Comparison of ENCODE assay signal across 15 cellular contexts in the genomic region with DNA sequence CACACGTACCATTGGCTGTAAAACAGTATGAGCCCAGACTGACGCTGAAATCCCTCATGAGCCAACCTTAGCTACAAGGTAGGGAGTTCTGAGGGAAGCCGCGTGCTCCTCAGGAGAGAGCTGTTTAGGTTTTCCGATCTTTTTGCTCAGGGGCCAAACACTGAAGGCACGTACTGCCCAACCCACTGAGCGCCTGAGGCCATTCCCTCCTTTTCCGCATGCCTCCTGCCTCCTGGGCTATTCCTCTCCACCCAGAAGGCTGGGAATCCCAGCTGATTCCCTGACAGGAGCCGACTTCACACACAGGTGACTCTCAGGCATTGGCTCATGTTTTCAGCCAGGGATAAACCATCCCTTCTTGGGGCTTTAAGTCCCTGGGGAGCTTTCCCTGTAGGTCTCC. TPM values are rescaled to one million over a fixed set of nuclear protein-coding genes. Genes with fewer than 3 reads are reported as not detected.
DNase-seq lines count a peak whose midpoint lies in the region; ATAC-seq and TF ChIP-seq lines count a peak whose summit lies in the region.
"Had no signal": no experiment of that assay in that cellular context is flagged by ENCODE, and none has a peak within 500 bp of the region (broad histone marks: within the 10 kb centered on the region; RNA-seq: fewer than 3 reads in every experiment).

No MANE protein-coding gene starts in this region.

- no peaks in the 10 kb centered on the region for H3K9me3 Mint-ChIP-seq in activated CD4-positive, alpha-beta T cell treated with anti-CD3 and anti-CD28 coated beads, Interleukin-2, amount 10 ng/mL, durations not matched to agents 7 days and 5 days
- H3K9me3 Mint-ChIP-seq: GM23338, H9 had no signal

- ATAC-seq in RWPE2 (ENCODE audit: low read depth) (0 out of 3 replicates have a peak, but pooled peaks have one; percentile 13), GM18861 (IDR thresholded peaks at IDR 0.05; ENCODE audit: unreplicated experiment) (no peak), GM18517 (IDR thresholded peaks at IDR 0.05; ENCODE audit: unreplicated experiment) (no peak)
- ATAC-seq: GM23338, HCT116 had no signal

- H3K36me3 Mint-ChIP-seq in activated CD4-positive, alpha-beta T cell treated with anti-CD3 and anti-CD28 coated beads, Interleukin-2, amount 10 ng/mL, durations not matched to agents 7 days and 5 days (ENCODE audit: low read depth) = peaks cover 24% of the 10 kb centered on the region

- POLR2A ChIA-PET in activated CD4-positive, alpha-beta T cell treated with anti-CD3 and anti-CD28 coated beads, Interleukin-2, amount 10 ng/mL, durations not matched to agents 7 days and 5 days (lab: Charles Lee) = interaction anchor here (0.7 kb wide), 1 partner anchor 38 kb away, joined by 4 read pairs; no protein-coding TSS in a partner anchor

- peaks cover 9% of the 10 kb centered on the region for H3K4me1 Mint-ChIP-seq in activated CD4-positive, alpha-beta T cell treated with anti-CD3 and anti-CD28 coated beads, Interleukin-2, amount 10 ng/mL, durations not matched to agents 7 days and 5 days
- H3K4me1 Mint-ChIP-seq: GM23338 had no signal

- H3K9me3 ChIP-seq in RWPE2 (ENCODE audit: severe bottlenecking) = no peaks in the 10 kb centered on the region

- H3K4me3 ChIP-seq in RWPE2 (ENCODE audit: severe bottlenecking) = no peak overlapping the region
- H3K4me3 ChIP-seq: GM23338 had no signal

- H3K4me1 ChIP-seq in RWPE2 (ENCODE audit: insufficient read depth, poor library complexity, severe bottlenecking) = no peaks in the 10 kb centered on the region

- no peak overlapping the region for H3K27ac Mint-ChIP-seq in activated CD4-positive, alpha-beta T cell treated with anti-CD3 and anti-CD28 coated beads, Interleukin-2, amount 10 ng/mL, durations not matched to agents 7 days and 5 days
- H3K27ac Mint-ChIP-seq: CD4-positive, alpha-beta memory T cell; GM23338; H9 had no signal

- no peak for TF ChIP-seq CTCF in RWPE2 (IDR thresholded peaks at IDR 0.05; ENCODE audit: poor library complexity, severe bottlenecking)

- H3K36me3 ChIP-seq in RWPE2 (ENCODE audit: low read depth) = no peaks in the 10 kb centered on the region

- DNase-seq in ELF-1 (ENCODE audit: low read depth, low spot score) (peak; percentile 81), RWPE2 (ENCODE audit: low spot score) (no peak), posterior vena cava (ENCODE audit: low spot score) (peak; percentile 47)
- no peak for DNase-seq in activated CD4-positive, alpha-beta T cell treated with anti-CD3 and anti-CD28 coated beads, Interleukin-2, amount 10 ng/mL, durations not matched to agents 7 days and 5 days
- DNase-seq: C1 segment of cervical spinal cord; Calu3; CD4-positive, alpha-beta memory T cell; COR-L47; DMS53; DMS79 treated with DMSO at 0.1 percent for 48 hours; H9 had no signal

- H3K27me3 Mint-ChIP-seq in activated CD4-positive, alpha-beta T cell treated with anti-CD3 and anti-CD28 coated beads, Interleukin-2, amount 10 ng/mL, durations not matched to agents 7 days and 5 days = no peaks in the 10 kb centered on the region
- H3K27me3 Mint-ChIP-seq: CD4-positive, alpha-beta memory T cell had no signal

- H3K27me3 ChIP-seq in RWPE2 (ENCODE audit: insufficient read depth, poor library complexity, severe bottlenecking) = peaks cover 5% of the 10 kb centered on the region

- H3K4me3 Mint-ChIP-seq in activated CD4-positive, alpha-beta T cell treated with anti-CD3 and anti-CD28 coated beads, Interleukin-2, amount 10 ng/mL, durations not matched to agents 7 days and 5 days = no peak overlapping the region
- H3K4me3 Mint-ChIP-seq: CD4-positive, alpha-beta memory T cell; GM23338; H9 had no signal

- H3K27ac ChIP-seq in RWPE2 (ENCODE audit: poor library complexity, severe bottlenecking) = no peak overlapping the region

- intact Hi-C loops in posterior vena cava (cut with DNase I) = no loop called here

- CTCF ChIA-PET in activated CD4-positive, alpha-beta T cell treated with anti-CD3 and anti-CD28 coated beads, Interleukin-2, amount 10 ng/mL, durations not matched to agents 7 days and 5 days (lab: Charles Lee) = interaction anchor here (0.9 to 1.5 kb wide), 5 partner anchors 8 to 129 kb away, joined by 3 to 5 read pairs (median 3); no protein-coding TSS in a partner anchor

RNA-seq across cellular contexts. Expression of a gene that starts 5.4 kb away (rescaled TPM):
- 10 to 100 TPM; 72.1 to 94.3 TPM for total RNA-seq in posterior vena cava
- 10 to 100 TPM; 22.5 to 22.6 TPM for total RNA-seq in activated CD4-positive, alpha-beta T cell treated with anti-CD3 and anti-CD28 coated beads, Interleukin-2, amount 10 ng/mL, durations not matched to agents 7 days and 5 days

RNA-seq across cellular contexts. Expression of a gene that starts 41.3 kb away (rescaled TPM):
- total RNA-seq in posterior vena cava = 10 to 100 TPM; 12.1 to 13.9 TPM
- 10 to 100 TPM in 1 of 2 experiments, 1 to 10 TPM in 1; 8.8 to 10.3 TPM for total RNA-seq in activated CD4-positive, alpha-beta T cell treated with anti-CD3 and anti-CD28 coated beads, Interleukin-2, amount 10 ng/mL, durations not matched to agents 7 days and 5 days

Comparison
In these comparisons a context has a peak if more than half of its experiments do, and no peak if none do; other contexts are left out.
1. DNase-seq: peak in ELF-1 (single experiment) and posterior vena cava (single experiment); none in RWPE2 (single experiment) and activated CD4-positive, alpha-beta T cell treated with anti-CD3 and anti-CD28 coated beads, Interleukin-2, amount 10 ng/mL, durations not matched to agents 7 days and 5 days (single experiment).